8 cellular contexts compared by ENCODE assay signal in the genomic region with DNA sequence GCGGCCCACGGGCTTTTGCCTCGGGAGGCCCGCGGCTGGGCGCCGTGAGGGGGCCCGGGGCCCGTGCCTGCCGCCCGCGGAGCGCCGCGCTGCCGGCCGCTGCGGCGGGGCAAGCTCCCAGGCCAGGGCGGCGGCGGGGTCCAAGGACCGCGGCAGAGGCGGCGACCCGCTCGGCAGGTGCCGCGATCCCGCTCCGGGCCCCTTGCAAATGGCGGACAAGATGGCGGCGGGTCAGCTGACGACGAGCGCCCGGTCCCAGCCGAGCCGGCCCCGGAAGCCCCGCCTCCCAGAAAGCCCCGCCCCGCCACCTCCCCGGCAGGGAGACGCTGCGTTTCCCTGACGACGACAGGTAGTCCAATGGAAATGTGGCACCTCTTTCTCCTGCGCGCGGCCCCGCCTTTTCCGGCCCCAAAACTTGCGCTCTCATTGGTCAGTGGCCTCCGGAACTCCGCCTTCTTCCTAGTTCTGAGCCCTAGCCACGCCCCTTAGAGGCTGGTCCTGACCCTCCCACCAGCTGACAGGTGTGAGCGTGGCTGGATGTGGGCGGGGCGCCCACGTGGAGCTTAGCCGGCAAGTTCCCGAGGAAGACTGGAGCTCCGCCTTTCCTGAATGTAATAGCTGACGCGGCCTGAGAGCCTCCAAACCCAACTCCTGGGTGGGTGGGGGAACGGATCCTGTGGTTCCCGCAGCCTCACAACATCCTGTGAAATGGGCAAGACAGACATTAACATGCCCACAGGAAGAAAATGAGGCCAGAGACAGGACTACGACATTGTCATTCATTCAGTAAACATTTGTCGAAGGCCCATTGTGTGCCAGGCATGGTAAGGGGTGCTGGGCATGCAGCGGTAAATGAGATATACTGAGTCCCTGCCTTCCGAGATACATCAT. TPM values are rescaled to one million over a fixed set of nuclear protein-coding genes. Genes with fewer than 3 reads are reported as not detected.
DNase-seq lines count a peak whose midpoint lies in the region; ATAC-seq lines count a peak whose summit lies in the region.

A gene (minus strand): TSS at position 228 of the 891 bp plus-strand sequence. CDS start 232 bp downstream, outside the sequence.

- H3K27me3 ChIP-seq in effector memory CD4-positive, alpha-beta T cell (replicated peaks; ENCODE audit: control insufficient read depth, insufficient read depth, low read length, poor library complexity, severe bottlenecking), result no peaks in the 10 kb centered on the region

- H3K4me3 ChIP-seq in effector memory CD4-positive, alpha-beta T cell (ENCODE audit: insufficient read depth, low read depth, low read length, poor library complexity, severe bottlenecking), result peak within 1 kb of the TSS; percentile 88

- H3K27ac ChIP-seq in effector memory CD4-positive, alpha-beta T cell (ENCODE audit: insufficient read depth, low read length, poor library complexity, severe bottlenecking), result peak within 1 kb of the TSS; percentile 87

- peak; percentile 86 for ATAC-seq in GM21360 (IDR thresholded peaks at IDR 0.05; ENCODE audit: unreplicated experiment)

- no peaks in the 10 kb centered on the region for H3K9me3 ChIP-seq in effector memory CD4-positive, alpha-beta T cell (ENCODE audit: control insufficient read depth, low read length)

- peak; percentile 99 for DNase-seq in COLO668 (lab: John Stamatoyannopoulos, UW; ENCODE audit: unreplicated experiment)
- DNase-seq in HT1080 (ENCODE audit: low read depth), result peak; percentile 100
- peak; percentile 100 for DNase-seq in NOMO-1 treated with DMSO at 0.1 percent for 48 hours (lab: John Stamatoyannopoulos, UW; ENCODE audit: unreplicated experiment)
- peak; percentile 99 to 100 for DNase-seq in activated CD8-positive, alpha-beta memory T cell treated with anti-CD3 and anti-CD28 coated beads for 4 hours (ENCODE audit: low read depth in 2 of 2)
- peak; percentile 100 for DNase-seq in effector memory CD4-positive, alpha-beta T cell
- peak; percentile 100 for DNase-seq in lung microvascular endothelial cell (ENCODE audit: low read depth in 2 of 2)
- peak; percentile 100 for DNase-seq in stimulated activated CD4-positive, alpha-beta T cell treated with anti-CD3 and anti-CD28 coated beads, TNF-alpha, amount 100 ng/mL, for 48 hours (ENCODE audit: low read depth in 3 of 3)

- peaks cover 32% of the 10 kb centered on the region for H3K4me1 ChIP-seq in effector memory CD4-positive, alpha-beta T cell (ENCODE audit: control insufficient read depth, insufficient read depth, low read length, poor library complexity, severe bottlenecking)

- H3K36me3 ChIP-seq in effector memory CD4-positive, alpha-beta T cell (ENCODE audit: control insufficient read depth, insufficient read depth, low read length), result no peaks in the 10 kb centered on the region

RNA-seq across cellular contexts. Expression of the gene that starts here (rescaled TPM):
- total RNA-seq in HT1080 (2014; rRNA removed; shearing (Covaris generic)), result 124 and 146 TPM in 2 replicates
- 109 and 116 TPM in 2 replicates for polyA plus RNA-seq in HT1080 (2015; cell fraction: cytosol; rRNA removed)
- polyA plus RNA-seq in HT1080 (2015; cell fraction: nucleus; rRNA removed), result 137 and 141 TPM in 2 replicates
- 57.5 and 63.3 TPM in 2 replicates for total RNA-seq in lung microvascular endothelial cell

Comparison
In these comparisons a context has a peak if more than half of its experiments do, and no peak if none do; other contexts are left out.
1. Peak in every context shown above with its lines: DNase-seq, ATAC-seq, H3K4me3 ChIP-seq and H3K27ac ChIP-seq.